26 cellular contexts compared by ENCODE assay signal in the genomic region with DNA sequence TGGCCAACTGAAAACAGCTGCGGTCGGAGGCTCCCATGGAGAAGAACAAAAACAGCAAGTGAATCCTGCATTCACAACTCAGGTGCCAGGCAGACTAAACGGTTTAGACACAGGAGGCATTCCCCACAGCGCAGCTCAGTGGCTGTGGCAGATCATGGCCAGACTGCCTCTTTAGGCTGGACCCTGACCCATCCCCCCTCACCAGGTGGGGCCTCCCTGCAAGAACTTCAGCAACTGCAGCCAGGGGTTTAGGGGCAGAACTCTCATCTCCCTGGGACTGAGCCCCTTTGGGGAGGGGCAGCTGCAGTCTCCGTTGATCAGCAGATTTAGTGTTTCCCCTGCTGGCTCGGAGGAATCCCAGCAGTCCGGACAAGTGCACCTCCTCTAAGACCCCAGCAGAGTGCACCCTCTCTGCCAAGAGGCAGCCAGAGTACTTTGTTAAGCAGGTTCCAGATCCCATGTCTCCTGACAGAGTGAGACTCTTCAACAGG.
DNase-seq lines count a peak whose midpoint lies in the region; TF ChIP-seq lines count a peak whose summit lies in the region.
"Had no signal": no experiment of that assay in that cellular context is flagged by ENCODE, and none has a peak within 500 bp of the region (broad histone marks: within the 10 kb centered on the region; RNA-seq: fewer than 3 reads in every experiment).

No MANE protein-coding gene starts in this region.

- H3K4me3 ChIP-seq in WERI-Rb-1 (ENCODE audit: low read depth, low read length) (no peak overlapping the region), trophoblast cell (ENCODE audit: low read depth, low read length) (no peak overlapping the region), esophagus muscularis mucosa (no peak overlapping the region)
- H3K4me3 ChIP-seq: ascending aorta, MG63, upper lobe of right lung had no signal

- H3K23ac ChIP-seq in trophoblast cell (ENCODE audit: low read length): no peak overlapping the region

- H3K27ac ChIP-seq in WERI-Rb-1 (no peak overlapping the region), trophoblast cell (ENCODE audit: low read depth, low read length) (no peak overlapping the region), esophagus muscularis mucosa (replicated peaks in 1 of 4) (no peak overlapping the region)
- H3K27ac ChIP-seq: ascending aorta, neutrophil, RWPE1, upper lobe of right lung had no signal

- WGBS in trophoblast cell (ENCODE audit: extremely low coverage, insufficient coverage, insufficient read length): no CpG with 5 or more reads among the region's 7 CpGs
- 71% methylated on average over 6 of the region's 7 CpGs for WGBS in esophagus muscularis mucosa

- no peak overlapping the region for H3K9ac ChIP-seq in trophoblast cell (ENCODE audit: low read length)

- H4K91ac ChIP-seq in trophoblast cell (ENCODE audit: low read depth, low read length): peak overlapping the region; percentile 72

- H3K4me2 ChIP-seq in trophoblast cell (ENCODE audit: low read length): no peak overlapping the region

- H2AK5ac ChIP-seq in trophoblast cell (ENCODE audit: low read length): no peak overlapping the region

- TF ChIP-seq CTCF in WERI-Rb-1 (IDR thresholded peaks at IDR 0.05; ENCODE audit: low read depth, low read length) (peak; percentile 35; the same call in 1 of the 2 replicates), esophagus muscularis mucosa (IDR thresholded peaks at IDR 0.05) (no peak)

- H3K18ac ChIP-seq in trophoblast cell (ENCODE audit: low read length): no peak overlapping the region

- no peak overlapping the region for H3K4ac ChIP-seq in trophoblast cell (ENCODE audit: low read depth, low read length)

- TF ChIP-seq POLR2A in esophagus muscularis mucosa (IDR thresholded peaks at IDR 0.05; ENCODE audit: low read depth): no peak

- H3K14ac ChIP-seq in trophoblast cell (ENCODE audit: low read length): peak overlapping the region; percentile 28

- H3K4me1 ChIP-seq in trophoblast cell (ENCODE audit: control insufficient read depth in 1 of 2, insufficient read depth in 2 of 2, low read length in 2 of 2): peaks cover 3 to 7% of the 10 kb centered on the region in 2 experiments
- H3K4me1 ChIP-seq in esophagus muscularis mucosa: no peaks in the 10 kb centered on the region
- H3K4me1 ChIP-seq: ascending aorta, upper lobe of right lung had no signal

- no peaks in the 10 kb centered on the region for H3K79me2 ChIP-seq in trophoblast cell (ENCODE audit: control insufficient read depth, insufficient read depth, low read length, poor library complexity)

- intact Hi-C loops in esophagus muscularis mucosa (cut with DNase I): no loop called here

- H3K79me1 ChIP-seq in trophoblast cell (ENCODE audit: low read length): no peaks in the 10 kb centered on the region

- no peak overlapping the region for H2AFZ ChIP-seq in trophoblast cell (ENCODE audit: insufficient read depth, low read length, poor library complexity)

- DNase-seq in HT1080 (ENCODE audit: low read depth): peak; percentile 13
- peak; percentile 11 for DNase-seq in WERI-Rb-1
- peak; percentile 75 for DNase-seq in iPS DF 19.7 (ENCODE audit: low read depth, low spot score)
- DNase-seq in trophoblast cell: no peak
- DNase-seq in esophagus muscularis mucosa (ENCODE audit: extremely low spot score): no peak
- no peak for DNase-seq in effector CD4-positive, alpha-beta T cell
- no peak for DNase-seq in activated CD8-positive, alpha-beta memory T cell treated with anti-CD3 and anti-CD28 coated beads for 24 hours
- DNase-seq: activated CD8-positive, alpha-beta T cell treated with anti-CD3 and anti-CD28 coated beads, Interleukin-2, amount 10 ng/mL, durations not matched to agents 7 days and 5 days; activated effector memory CD4-positive, alpha-beta T cell treated with anti-CD3 and anti-CD28 coated beads, Interleukin-2, amount 50 U/mL, for 16 hours; activated naive CD8-positive, alpha-beta T cell treated with anti-CD3 and anti-CD28 coated beads, Interleukin-2, amount 10 ng/mL, durations not matched to agents 7 days and 5 days; activated T-cell treated with anti-CD3 and anti-CD28 coated beads for 4 hours; C1 segment of cervical spinal cord; central memory CD4-positive, alpha-beta T cell; glutamatergic neuron; GOT3; KG1; left colon; MG63; NCI-H2029; stimulated activated CD4-positive, alpha-beta T cell treated with anti-CD3 and anti-CD28 coated beads, Interleukin-4, amount 100 ng/mL, for 24 hours; substantia nigra; T-helper 2 cell; upper lobe of right lung had no signal

- peak overlapping the region; percentile 14 for H2BK120ac ChIP-seq in trophoblast cell (ENCODE audit: insufficient read depth, low read length, poor library complexity)

- H3K36me3 ChIP-seq in WERI-Rb-1 (no peaks in the 10 kb centered on the region), trophoblast cell (ENCODE audit: control insufficient read depth in 1 of 2, insufficient read depth in 2 of 2, low read length in 2 of 2) (no peaks in the 10 kb centered on the region), esophagus muscularis mucosa (no peaks in the 10 kb centered on the region)
- H3K36me3 ChIP-seq: ascending aorta, MG63, neutrophil, upper lobe of right lung had no signal

- peaks cover 2% of the 10 kb centered on the region for H3K27me3 ChIP-seq in WERI-Rb-1 (ENCODE audit: insufficient read depth, low read depth, severe bottlenecking)
- no peaks in the 10 kb centered on the region for H3K27me3 ChIP-seq in trophoblast cell (ENCODE audit: insufficient read depth, low read length)
- no peaks in the 10 kb centered on the region for H3K27me3 ChIP-seq in esophagus muscularis mucosa
- H3K27me3 ChIP-seq: ascending aorta, MG63, neutrophil, upper lobe of right lung had no signal

- peak overlapping the region; percentile 23 for H2BK12ac ChIP-seq in trophoblast cell (ENCODE audit: low read length)

- TF ChIP-seq EP300 in esophagus muscularis mucosa (IDR thresholded peaks at IDR 0.05): no peak

- peak overlapping the region; percentile 14 for H4K8ac ChIP-seq in trophoblast cell (ENCODE audit: low read depth, low read length)

- H3K9me3 ChIP-seq in WERI-Rb-1 (ENCODE audit: severe bottlenecking) (no peaks in the 10 kb centered on the region), trophoblast cell (ENCODE audit: insufficient read depth, low read depth, low read length) (no peaks in the 10 kb centered on the region), esophagus muscularis mucosa (no peaks in the 10 kb centered on the region)
- H3K9me3 ChIP-seq: ascending aorta, MG63, neutrophil, upper lobe of right lung had no signal

- H2BK5ac ChIP-seq in trophoblast cell (ENCODE audit: low read depth, low read length, poor library complexity): no peak overlapping the region

- H4K12ac ChIP-seq in trophoblast cell (ENCODE audit: low read depth, low read length): no peak overlapping the region

Comparison
In these comparisons a context has a peak if more than half of its experiments do, and no peak if none do; other contexts are left out.
1. DNase-seq: peak in HT1080 (single experiment), WERI-Rb-1 (single experiment) and iPS DF 19.7 (single experiment); none in trophoblast cell (0 of 2), esophagus muscularis mucosa (single experiment), effector CD4-positive, alpha-beta T cell (single experiment) and activated CD8-positive, alpha-beta memory T cell treated with anti-CD3 and anti-CD28 coated beads for 24 hours (single experiment).